9 cellular contexts compared by ENCODE assay signal in genomic region chr3:126540342-126540849, GRCh38. TPM values are rescaled to one million over a fixed set of nuclear protein-coding genes. Genes with fewer than 3 reads are reported as not detected.
DNase-seq lines count a peak whose midpoint lies in the region; ATAC-seq, FAIRE-seq and TF ChIP-seq lines count a peak whose summit lies in the region.
"Had no signal": no experiment of that assay in that cellular context is flagged by ENCODE, and none has a peak within 500 bp of the region (broad histone marks: within the 10 kb centered on the region; RNA-seq: fewer than 3 reads in every experiment).

No MANE protein-coding gene starts in this region.

- H3K79me2 ChIP-seq in fibroblast of lung (ENCODE audit: control insufficient read depth, insufficient read depth, low read length) = no peaks in the 10 kb centered on the region

- in situ Hi-C loops in GM13976 (cut with MboI; ENCODE audit: low sequenced_read_pairs, unreplicated experiment) = no loop called here

- no peak overlapping the region for H3K27ac Mint-ChIP-seq in progenitor cell of endocrine pancreas

- H3K9me3 Mint-ChIP-seq in progenitor cell of endocrine pancreas (ENCODE audit: low read depth) = no peaks in the 10 kb centered on the region

- H3K4me3 Mint-ChIP-seq in progenitor cell of endocrine pancreas (ENCODE audit: low read depth) = no peak overlapping the region

- H3K36me3 Mint-ChIP-seq in progenitor cell of endocrine pancreas (ENCODE audit: insufficient read depth) = peaks cover 1% of the 10 kb centered on the region

- DNase-seq in GM04503 (ENCODE audit: low read depth) = peak; percentile 88
- peak; percentile 93 for DNase-seq in RCC 7860 (ENCODE audit: low spot score)
- peak; percentile 89 to 90 for DNase-seq in fibroblast of lung (ENCODE audit: low read depth in 2 of 2)
- peak; percentile 4 for DNase-seq in progenitor cell of endocrine pancreas (ENCODE audit: low spot score, unreplicated experiment)
- DNase-seq in nucleus accumbens (lab: John Stamatoyannopoulos, UW) = no peak
- DNase-seq in GM13976 (ENCODE audit: low spot score) = no peak

- H3K4me1 ChIP-seq in fibroblast of lung (ENCODE audit: control insufficient read depth, extremely low read depth, insufficient read depth, low read length) = peaks cover 15% of the 10 kb centered on the region
- H3K4me1 ChIP-seq: ascending aorta had no signal

- H3K27ac ChIP-seq in fibroblast of lung (ENCODE audit: insufficient read depth, low read length) = peak overlapping the region; percentile 37
- H3K27ac ChIP-seq: ascending aorta had no signal

- H3K4me3 ChIP-seq in fibroblast of lung (replicated peaks in 1 of 4; ENCODE audit: control extremely low read depth in 1 of 4, insufficient read depth in 1 of 4, low read depth in 3 of 4, low read length in 4 of 4) = no peak overlapping the region
- H3K4me3 ChIP-seq: ascending aorta had no signal

- TF ChIP-seq CTCF in fibroblast of lung (conservative IDR thresholded peaks at IDR 0.05 in 1 of 2, IDR thresholded peaks at IDR 0.05 in 1 of 2; ENCODE audit: low read depth in 1 of 2, low read length in 2 of 2) (no peak), progenitor cell of endocrine pancreas (IDR thresholded peaks at IDR 0.05; ENCODE audit: unreplicated experiment) (no peak), GM13976 (IDR thresholded peaks at IDR 0.05; ENCODE audit: borderline replicate concordance, control extremely low read depth, extremely low read depth, insufficient read depth, missing control alignments) (no peak)

- no peak overlapping the region for H2AFZ ChIP-seq in fibroblast of lung (ENCODE audit: low read length)

- H3K9me3 ChIP-seq in fibroblast of lung (ENCODE audit: control insufficient read depth, insufficient read depth, low read depth, low read length) = no peaks in the 10 kb centered on the region
- H3K9me3 ChIP-seq: ascending aorta had no signal

- peak; percentile 97 for FAIRE-seq in RCC 7860 (lab: Jason Lieb, UNC)

- H3K4me1 Mint-ChIP-seq in progenitor cell of endocrine pancreas (ENCODE audit: low read depth) = peaks cover 8% of the 10 kb centered on the region

- peaks cover 5% of the 10 kb centered on the region for H3K27me3 Mint-ChIP-seq in progenitor cell of endocrine pancreas

- H3K9ac ChIP-seq in fibroblast of lung (ENCODE audit: insufficient read depth, low read length) = peak overlapping the region; percentile 20

- peaks cover 14% of the 10 kb centered on the region for H3K27me3 ChIP-seq in fibroblast of lung (ENCODE audit: control insufficient read depth, insufficient read depth, low read length)

- no peak for ATAC-seq in HG03095 (IDR thresholded peaks at IDR 0.05; ENCODE audit: unreplicated experiment)
- no peak for ATAC-seq in GM19397 (IDR thresholded peaks at IDR 0.05; ENCODE audit: unreplicated experiment)

- no peaks in the 10 kb centered on the region for H4K20me1 ChIP-seq in fibroblast of lung (ENCODE audit: control insufficient read depth, extremely low read depth, insufficient read depth, low read length)

- no peaks in the 10 kb centered on the region for H3K36me3 ChIP-seq in fibroblast of lung (ENCODE audit: control insufficient read depth, insufficient read depth, low read length)
- H3K36me3 ChIP-seq: ascending aorta had no signal

- peak overlapping the region; percentile 56 for H3K4me2 ChIP-seq in fibroblast of lung (ENCODE audit: extremely low read depth, insufficient read depth, low read length)

RNA-seq across cellular contexts. Expression of gene CHST13, which starts 16.4 kb away (rescaled TPM):
- total RNA-seq in fibroblast of lung = under 0.01 TPM in 2 replicates
- polyA plus RNA-seq in fibroblast of lung = not detected in 2 replicates
- polyA plus RNA-seq in fibroblast of lung (2012) = 0.06 TPM in 1 of 2 replicates, not detected in the other
- not detected in 2 replicates for polyA minus RNA-seq in fibroblast of lung (ENCODE audit: low replicate concordance)
- 0.36 and 0.71 TPM in 2 replicates for total RNA-seq in progenitor cell of endocrine pancreas
- total RNA-seq: ascending aorta had no signal

RNA-seq across cellular contexts. Expression of gene C3orf22, which starts 18.3 kb away (rescaled TPM):
- total RNA-seq in fibroblast of lung = not detected in 2 replicates
- not detected in 2 replicates for polyA plus RNA-seq in fibroblast of lung
- not detected in 2 replicates for polyA plus RNA-seq in fibroblast of lung (2012)
- polyA minus RNA-seq in fibroblast of lung (ENCODE audit: low replicate concordance) = not detected in 2 replicates
- 0.26 and 0.44 TPM in 2 replicates for total RNA-seq in progenitor cell of endocrine pancreas
- total RNA-seq: ascending aorta had no signal

RNA-seq across cellular contexts. Expression of gene UROC1, which starts 22.8 kb away (rescaled TPM):
- total RNA-seq in fibroblast of lung = not detected in 2 replicates
- polyA plus RNA-seq in fibroblast of lung = not detected in 2 replicates
- polyA plus RNA-seq in fibroblast of lung (2012) = not detected in 2 replicates
- polyA minus RNA-seq in fibroblast of lung (ENCODE audit: low replicate concordance) = not detected in 2 replicates
- not detected in 2 replicates for total RNA-seq in progenitor cell of endocrine pancreas
- total RNA-seq: ascending aorta had no signal

Comparison
In these comparisons a context has a peak if more than half of its experiments do, and no peak if none do; other contexts are left out.
1. DNase-seq: peak in GM04503 (single experiment), RCC 7860 (single experiment), fibroblast of lung (2 of 2) and progenitor cell of endocrine pancreas (single experiment); none in nucleus accumbens (0 of 56) and GM13976 (single experiment).